In genomic region chr2:148557844-148558436, GRCh38 we compare ENCODE assay signal across 2 cellular contexts.
TF ChIP-seq lines count a peak whose summit lies in the region.

No MANE protein-coding gene starts in this region.

TF ChIP-seq in HCT116, 20 proteins besides CTCF, POLR2A, EP300 and RAD21:
- TF ChIP-seq TCF7L2 (IDR thresholded peaks at IDR 0.05; ENCODE audit: borderline replicate concordance, extremely low read depth, insufficient read depth, insufficient read length) (no peak), SP1 (IDR thresholded peaks at IDR 0.05; ENCODE audit: low read depth) (no peak), EZH2 (IDR thresholded peaks at IDR 0.05) (no peak), ZFX (IDR thresholded peaks at IDR 0.05) (no peak), YY1 (IDR thresholded peaks at IDR 0.05; ENCODE audit: extremely low read depth, insufficient replicate concordance, low read depth, low read length) (no peak), ATF3 (IDR thresholded peaks at IDR 0.05) (no peak), FOSL1 (IDR thresholded peaks at IDR 0.05; ENCODE audit: low read depth) (no peak), ZBTB33 (IDR thresholded peaks at IDR 0.05; ENCODE audit: extremely low read depth, insufficient replicate concordance, low read length) (no peak), MAX (IDR thresholded peaks at IDR 0.05) (no peak), POLR2AphosphoS5 (IDR thresholded peaks at IDR 0.05; ENCODE audit: low read depth, low read length) (no peak), CEBPB (IDR thresholded peaks at IDR 0.05; ENCODE audit: low read depth) (no peak), REST (IDR thresholded peaks at IDR 0.05; ENCODE audit: low read depth) (no peak), CBX3 (IDR thresholded peaks at IDR 0.05; ENCODE audit: low read depth) (no peak), SRF (IDR thresholded peaks at IDR 0.05; ENCODE audit: low read depth) (no peak)

TF ChIP-seq in GM12891, 5 proteins besides CTCF, POLR2A, EP300 and RAD21 (continued from another document):
- TF ChIP-seq PAX5 (IDR thresholded peaks at IDR 0.05; ENCODE audit: insufficient read depth, low read length, severe bottlenecking) (no peak), POU2F2 (IDR thresholded peaks at IDR 0.05; ENCODE audit: low read depth, low read length) (no peak), TAF1 (IDR thresholded peaks at IDR 0.05; ENCODE audit: low read depth, low read length) (no peak), SPI1 (IDR thresholded peaks at IDR 0.05; ENCODE audit: low read depth, low read length) (no peak)
